Comparison of ENCODE assay signal across 13 cellular contexts in the genomic region with DNA sequence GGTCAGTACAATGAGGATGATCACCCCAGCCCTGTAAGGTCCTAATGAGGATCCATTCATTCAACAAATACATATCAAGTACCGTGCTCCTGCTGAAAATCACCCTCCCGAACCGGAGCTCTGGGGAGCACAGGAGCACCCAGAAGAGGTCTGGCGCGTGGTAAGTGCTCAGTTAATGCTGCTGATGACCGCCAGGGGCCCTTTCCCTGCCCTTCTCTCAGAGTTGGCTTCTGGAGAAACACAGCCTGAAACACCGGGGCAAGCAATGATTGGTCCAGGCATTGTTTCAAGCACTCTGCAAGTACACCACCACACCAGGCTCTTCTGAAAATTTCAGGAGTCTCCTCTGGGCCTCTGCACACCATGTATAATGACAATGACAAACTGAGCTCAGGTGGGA. TPM values are rescaled to one million over a fixed set of nuclear protein-coding genes. Genes with fewer than 3 reads are reported as not detected.
A peak's percentile ranks its signal among the peaks of the same experiment; 100 is the strongest.
DNase-seq lines count a peak whose midpoint lies in the region; TF ChIP-seq lines count a peak whose summit lies in the region.
"Had no signal": no experiment of that assay in that cellular context is flagged by ENCODE, and none has a peak within 500 bp of the region (broad histone marks: within the 10 kb centered on the region; RNA-seq: fewer than 3 reads in every experiment).

No MANE protein-coding gene starts in this region.

- no peak overlapping the region for H3K14ac ChIP-seq in mesenchymal stem cell (ENCODE audit: low read length in 2 of 2)

- no peak overlapping the region for H3K18ac ChIP-seq in mesenchymal stem cell (ENCODE audit: low read depth in 1 of 2, low read length in 2 of 2)

- in situ Hi-C loops in astrocyte of the spinal cord (cut with HindIII; ENCODE audit: low sequenced_read_pairs), result no loop called here

- no peaks in the 10 kb centered on the region for H3K9me3 ChIP-seq in mesenchymal stem cell (ENCODE audit: control insufficient read depth, low read length)
- no peaks in the 10 kb centered on the region for H3K9me3 ChIP-seq in WERI-Rb-1 (ENCODE audit: severe bottlenecking)
- H3K9me3 ChIP-seq: thoracic aorta had no signal

- H3K27ac ChIP-seq in mesenchymal stem cell (ENCODE audit: low read length, poor library complexity, severe bottlenecking) (no peak overlapping the region), WERI-Rb-1 (no peak overlapping the region)
- H3K27ac ChIP-seq: coronary artery, thoracic aorta had no signal

- H2AFZ ChIP-seq in mesenchymal stem cell (ENCODE audit: low read depth, low read length), result no peak overlapping the region

- H3K4me1 ChIP-seq in mesenchymal stem cell (ENCODE audit: control insufficient read depth, insufficient read depth, low read depth, low read length), result peaks cover 18% of the 10 kb centered on the region

- H4K91ac ChIP-seq in mesenchymal stem cell (ENCODE audit: low read length), result peak overlapping the region; percentile 35

- no peak overlapping the region for H3K4ac ChIP-seq in mesenchymal stem cell (ENCODE audit: low read depth in 1 of 2, low read length in 2 of 2)

- no peak overlapping the region for H4K8ac ChIP-seq in mesenchymal stem cell (ENCODE audit: low read length)

- intact Hi-C loops in head of caudate nucleus (cut with DNase I), result loop anchor here (10.0 kb wide), 1 partner anchor 347 kb away; no protein-coding TSS in a partner anchor

- H2BK5ac ChIP-seq in mesenchymal stem cell (ENCODE audit: low read depth, low read length, poor library complexity, severe bottlenecking), result no peak overlapping the region

- DNase-seq in HuH-7 (ENCODE audit: low spot score), result peak; percentile 96
- DNase-seq in astrocyte of the spinal cord (ENCODE audit: low read depth, low spot score), result no peak
- peak; percentile 48 for DNase-seq in mesenchymal stem cell
- no peak for DNase-seq in kidney tubule cell (ENCODE audit: low spot score)
- DNase-seq in WERI-Rb-1, result no peak
- DNase-seq in OCI-M1 (lab: John Stamatoyannopoulos, UW), result no peak
- DNase-seq in head of caudate nucleus, result no peak
- DNase-seq: KBM-7; NCI-H748 treated with DMSO at 0.1 percent for 48 hours; stimulated activated CD4-positive, alpha-beta T cell treated with anti-CD3 and anti-CD28 coated beads, Interleukin-15, amount 100 ng/mL, for 24 hours had no signal

- no peak overlapping the region for H3K4me2 ChIP-seq in mesenchymal stem cell (ENCODE audit: low read length, poor library complexity, severe bottlenecking)

- H2BK120ac ChIP-seq in mesenchymal stem cell (ENCODE audit: low read depth, low read length), result peak overlapping the region; percentile 29

- H3K27me3 ChIP-seq in mesenchymal stem cell (ENCODE audit: control insufficient read depth in 1 of 2, insufficient read depth in 1 of 2, low read length in 2 of 2), result no peaks in the 10 kb centered on the region
- no peaks in the 10 kb centered on the region for H3K27me3 ChIP-seq in WERI-Rb-1 (ENCODE audit: insufficient read depth, low read depth, severe bottlenecking)

- H3K36me3 ChIP-seq in mesenchymal stem cell (ENCODE audit: control insufficient read depth in 1 of 2, insufficient read depth in 2 of 2, low read depth in 1 of 2, low read length in 2 of 2), result no peaks in the 10 kb centered on the region
- no peaks in the 10 kb centered on the region for H3K36me3 ChIP-seq in WERI-Rb-1
- H3K36me3 ChIP-seq: thoracic aorta had no signal

- H2BK12ac ChIP-seq in mesenchymal stem cell (ENCODE audit: low read length in 2 of 2), result no peak overlapping the region

- H2BK15ac ChIP-seq in mesenchymal stem cell (ENCODE audit: low read depth, poor library complexity, severe bottlenecking), result peak overlapping the region; percentile 9

- H3K4me3 ChIP-seq in astrocyte of the spinal cord (ENCODE audit: low read depth, low read length), result no peak overlapping the region
- H3K4me3 ChIP-seq in mesenchymal stem cell (ENCODE audit: insufficient read depth in 1 of 2, low read depth in 1 of 2, low read length in 2 of 2), result no peak overlapping the region
- no peak overlapping the region for H3K4me3 ChIP-seq in WERI-Rb-1 (ENCODE audit: low read depth, low read length)
- H3K4me3 ChIP-seq: coronary artery, thoracic aorta had no signal

- no peak overlapping the region for H3K9ac ChIP-seq in mesenchymal stem cell (ENCODE audit: low read length)

- peak overlapping the region; percentile 35 for H2AK5ac ChIP-seq in mesenchymal stem cell (ENCODE audit: low read length, severe bottlenecking)

- WGBS in mesenchymal stem cell, result 63% methylated on average over 6 of the region's 7 CpGs

- H3K23ac ChIP-seq in mesenchymal stem cell (ENCODE audit: low read length in 2 of 2), result no peak overlapping the region

- TF ChIP-seq CTCF in GM12872 (IDR thresholded peaks at IDR 0.05; ENCODE audit: insufficient read depth, low read depth, low read length) (peak; percentile 15; the same call in 1 of the 3 replicates), astrocyte of the spinal cord (IDR thresholded peaks at IDR 0.05; ENCODE audit: low read depth, low read length) (peak; percentile 2), WERI-Rb-1 (IDR thresholded peaks at IDR 0.05; ENCODE audit: low read depth, low read length) (no peak)

- peaks cover 1% of the 10 kb centered on the region for H3K79me1 ChIP-seq in mesenchymal stem cell (replicated peaks; ENCODE audit: low read length, poor library complexity, severe bottlenecking)

RNA-seq across cellular contexts. Expression of gene CCDC86, which starts 3.8 kb away (rescaled TPM):
- 28.2 TPM for polyA plus RNA-seq in mesenchymal stem cell (2013, experiment 1 of 2)
- polyA plus RNA-seq in mesenchymal stem cell (2013, experiment 2 of 2), result 28.3 TPM

RNA-seq across cellular contexts. Expression of gene PTGDR2, which starts 17.6 kb away (rescaled TPM):
- polyA plus RNA-seq in mesenchymal stem cell (2013, experiment 1 of 2), result 0.36 TPM
- 0.37 TPM for polyA plus RNA-seq in mesenchymal stem cell (2013, experiment 2 of 2)

RNA-seq across cellular contexts. Expression of gene ZP1, which starts 29.2 kb away (rescaled TPM):
- 0.44 TPM for polyA plus RNA-seq in mesenchymal stem cell (2013, experiment 1 of 2)
- polyA plus RNA-seq in mesenchymal stem cell (2013, experiment 2 of 2), result 0.42 TPM

RNA-seq across cellular contexts. Expression of gene MS4A10, which starts 53.0 kb away (rescaled TPM):
- not detected for polyA plus RNA-seq in mesenchymal stem cell (2013, experiment 1 of 2)
- not detected for polyA plus RNA-seq in mesenchymal stem cell (2013, experiment 2 of 2)

Comparison
In these comparisons a context has a peak if more than half of its experiments do, and no peak if none do; other contexts are left out.
1. DNase-seq: peak in HuH-7 (single experiment) and mesenchymal stem cell (single experiment); none in astrocyte of the spinal cord (single experiment), kidney tubule cell (single experiment), WERI-Rb-1 (single experiment), OCI-M1 (single experiment) and head of caudate nucleus (0 of 42).